ENCODE assay signal across 8 cellular contexts in the genomic region with DNA sequence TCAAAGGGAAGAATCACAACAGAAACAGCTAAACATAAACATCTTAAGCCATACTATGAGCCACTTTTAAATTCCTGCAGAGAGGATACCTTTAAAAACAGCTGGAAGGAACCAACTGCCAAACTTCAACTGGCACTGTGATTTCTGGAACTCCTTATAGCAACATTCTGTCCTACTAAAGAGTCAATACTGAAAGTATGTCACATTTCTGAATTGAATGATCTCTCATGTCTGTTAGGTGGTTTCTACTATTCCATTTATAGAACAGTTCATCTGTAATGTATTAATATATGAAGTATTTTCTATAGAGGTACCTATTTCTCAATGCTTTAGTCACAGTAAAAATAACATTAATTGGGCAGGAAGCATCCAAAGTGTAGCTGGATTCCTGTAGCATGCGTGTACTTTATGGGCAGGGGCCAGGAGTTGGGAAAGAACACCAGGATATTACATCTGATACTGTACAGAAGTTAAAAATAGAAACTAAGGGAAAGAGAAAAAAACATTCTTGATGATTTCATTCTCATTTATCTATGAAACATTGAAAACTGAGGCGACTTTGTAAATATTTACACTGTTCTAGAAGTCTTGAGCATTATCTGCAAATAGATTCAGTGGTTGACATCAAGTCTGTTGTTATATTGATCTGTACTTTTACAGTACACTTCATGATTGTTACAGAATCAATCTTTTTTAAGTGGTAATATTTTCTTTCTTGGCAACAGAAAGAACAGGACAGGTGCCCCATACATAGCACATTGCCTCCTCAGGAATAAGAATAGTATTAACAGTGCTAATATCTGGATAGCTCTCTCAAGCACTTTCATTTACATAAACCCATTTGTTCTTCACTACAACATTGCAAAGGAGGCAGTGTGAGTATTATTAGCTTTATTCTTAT. TPM values are rescaled to one million over a fixed set of nuclear protein-coding genes. Genes with fewer than 3 reads are reported as not detected.
DNase-seq lines count a peak whose midpoint lies in the region; ATAC-seq, FAIRE-seq and TF ChIP-seq lines count a peak whose summit lies in the region.

No MANE protein-coding gene starts in this region.

- peak; percentile 72 for ATAC-seq in GM21423 (IDR thresholded peaks at IDR 0.05; ENCODE audit: unreplicated experiment)
- ATAC-seq in HG03565 (IDR thresholded peaks at IDR 0.05; ENCODE audit: unreplicated experiment) = peak; percentile 77
- peak; percentile 90 to 95 (median 90) for ATAC-seq in pancreas

- intact Hi-C loops in pancreas (cut with DNase I) = no loop called here

- peak overlapping the region; percentile 56 to 75 for H3K27ac ChIP-seq in coronary artery
- peak overlapping the region in 2 of 4 donors; percentile 63 to 66 for H3K27ac ChIP-seq in pancreas

- TF ChIP-seq CTCF in AG10803 (conservative IDR thresholded peaks at IDR 0.05; ENCODE audit: low read length) = no peak
- TF ChIP-seq CTCF in coronary artery (IDR thresholded peaks at IDR 0.05) = no peak
- TF ChIP-seq CTCF in pancreas (IDR thresholded peaks at IDR 0.05) = no peak

- peaks cover 10 to 14% (median 13%) of the 10 kb centered on the region in 3 donors for H3K4me1 ChIP-seq in pancreas

- H3K36me3 ChIP-seq in pancreas = no peaks in the 10 kb centered on the region

- WGBS in pancreas, 2 donors = 3 to 5% methylated on average over 2 of the region's 2 CpGs

- H3K9me3 ChIP-seq in pancreas = no peaks in the 10 kb centered on the region

- DNase-seq in AG10803 (ENCODE audit: low read depth) (peak; percentile 97), coronary artery (ENCODE audit: low spot score) (no peak), pancreas (peak in 4 of 6 donors; percentile 61 to 79 (median 65)), DMS153 (lab: John Stamatoyannopoulos, UW) (no peak), NCI-H2107 treated with DMSO at 0.1 percent for 48 hours (lab: John Stamatoyannopoulos, UW; ENCODE audit: unreplicated experiment) (no peak)
- DNase-seq in activated effector memory CD4-positive, alpha-beta T cell treated with Interleukin-2 at 50 U/mL for 16 hours = no peak

- no peaks in the 10 kb centered on the region for H3K27me3 ChIP-seq in pancreas

- H3K4me3 ChIP-seq in AG10803 (ENCODE audit: low read length) (no peak overlapping the region), coronary artery (no peak overlapping the region), pancreas (no peak overlapping the region)

- FAIRE-seq in pancreas (lab: Jason Lieb, UNC) = peak; percentile 81

RNA-seq across cellular contexts. Expression of gene ZNF281, which starts 6.1 kb away (rescaled TPM):
- 1 to 10 TPM; 3.5 to 10.0 (median 4.3) TPM for total RNA-seq in pancreas
- 1 to 10 TPM; 2.2 to 3.2 TPM for polyA plus RNA-seq in pancreas

Comparison
In these comparisons a context has a peak if more than half of its experiments do, and no peak if none do; other contexts are left out.
1. DNase-seq: peak in AG10803 (single experiment) and pancreas (4 of 6); none in coronary artery (single experiment), DMS153 (single experiment), activated effector memory CD4-positive, alpha-beta T cell treated with Interleukin-2 at 50 U/mL for 16 hours (single experiment) and NCI-H2107 treated with DMSO at 0.1 percent for 48 hours (single experiment).
2. Peak in every context shown above with its lines, with median percentiles within 50 percentile points of each other: ATAC-seq.